ENCODE assay signal across 8 cellular contexts in the genomic region with DNA sequence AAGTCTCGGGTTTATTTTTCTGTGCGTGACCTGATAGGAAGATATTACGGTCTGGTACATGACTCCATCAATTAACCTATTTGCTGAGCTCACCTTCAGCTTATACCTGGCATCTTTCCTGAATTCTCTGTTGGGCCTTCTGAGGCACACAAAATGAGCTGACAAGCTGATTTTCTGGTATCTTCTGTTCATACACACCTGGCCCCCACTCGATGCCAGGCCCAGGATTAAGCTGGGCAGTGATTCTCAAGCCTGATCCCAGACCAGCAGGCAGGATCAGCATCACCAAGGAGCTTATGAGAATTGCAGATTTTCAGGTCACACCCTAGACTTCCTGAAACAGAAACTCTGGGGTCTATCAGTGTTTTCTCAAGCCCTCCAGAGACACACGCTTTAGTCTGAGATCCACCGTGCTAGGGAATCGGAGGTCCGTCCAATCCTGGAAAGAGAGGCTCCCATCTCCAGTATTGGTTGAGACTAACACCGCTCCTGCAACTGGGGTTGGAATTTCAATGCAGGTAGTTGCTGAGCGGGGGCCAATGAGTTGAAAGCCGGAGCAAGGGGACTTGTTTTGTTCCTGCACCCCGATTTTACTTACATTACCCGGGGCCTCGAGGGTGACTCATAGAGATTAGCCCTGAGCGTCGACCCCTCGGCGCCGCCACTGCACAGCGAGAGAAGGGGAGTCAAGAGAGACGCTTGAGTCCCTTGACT. TPM values are rescaled to one million over a fixed set of nuclear protein-coding genes. Genes with fewer than 3 reads are reported as not detected.
DNase-seq lines count a peak whose midpoint lies in the region; ATAC-seq lines count a peak whose summit lies in the region.

No MANE protein-coding gene starts in this region.

- peak overlapping the region; percentile 86 to 99 (median 94) for H3K4me3 ChIP-seq in BLaER1 treated with 17β-estradiol and CSF1 and Interleukin-3, amounts not matched to agents 10 nM and 100 nM
- peak overlapping the region; percentile 31; the same call in 1 of the 2 replicates for H3K4me3 ChIP-seq in iPS DF 6.9 (ENCODE audit: low read length)

- peak overlapping the region; percentile 72 to 94 (median 79) for H3K4me2 ChIP-seq in BLaER1 treated with 17β-estradiol and CSF1 and Interleukin-3, amounts not matched to agents 10 nM and 100 nM

- H3K4me3 Mint-ChIP-seq in activated T-helper 17 cell treated with anti-CD3 and anti-CD28 coated beads, Interleukin-2, amount 50 U/mL, for 72 hours = peak overlapping the region; percentile 95
- peak overlapping the region; percentile 99 for H3K4me3 Mint-ChIP-seq in stimulated activated memory B cell treated with anti-CD40 and anti-IgM and Interleukin-4, amounts not matched to agents 10 μg/mL and 1 μg/mL and 100 μg/mL, for 72 hours

- no peak for DNase-seq in iPS DF 6.9 (ENCODE audit: low read depth, low spot score)
- DNase-seq in medulla oblongata (ENCODE audit: extremely low spot score) = no peak
- DNase-seq in HPDE6-E6E7 (ENCODE audit: extremely low spot score) = no peak
- DNase-seq in kidney tubule cell (ENCODE audit: low spot score) = no peak

- WGBS in iPS DF 6.9 (ENCODE audit: insufficient coverage, insufficient read length) = no CpG with 5 or more reads among the region's 21 CpGs

- peaks cover 46% of the 10 kb centered on the region for H3K36me3 Mint-ChIP-seq in activated T-helper 17 cell treated with anti-CD3 and anti-CD28 coated beads, Interleukin-2, amount 50 U/mL, for 72 hours (ENCODE audit: low read depth)
- H3K36me3 Mint-ChIP-seq in stimulated activated memory B cell treated with anti-CD40 and anti-IgM and Interleukin-4, amounts not matched to agents 10 μg/mL and 1 μg/mL and 100 μg/mL, for 72 hours = peaks cover 6% of the 10 kb centered on the region

- H3K27ac Mint-ChIP-seq in activated T-helper 17 cell treated with anti-CD3 and anti-CD28 coated beads, Interleukin-2, amount 50 U/mL, for 72 hours = peak overlapping the region; percentile 99
- peak overlapping the region; percentile 96 for H3K27ac Mint-ChIP-seq in stimulated activated memory B cell treated with anti-CD40 and anti-IgM and Interleukin-4, amounts not matched to agents 10 μg/mL and 1 μg/mL and 100 μg/mL, for 72 hours

- no peaks in the 10 kb centered on the region for H3K27me3 Mint-ChIP-seq in activated T-helper 17 cell treated with anti-CD3 and anti-CD28 coated beads, Interleukin-2, amount 50 U/mL, for 72 hours
- H3K27me3 Mint-ChIP-seq in stimulated activated memory B cell treated with anti-CD40 and anti-IgM and Interleukin-4, amounts not matched to agents 10 μg/mL and 1 μg/mL and 100 μg/mL, for 72 hours = no peaks in the 10 kb centered on the region

- no peaks in the 10 kb centered on the region for H3K27me3 ChIP-seq in BLaER1 treated with 17β-estradiol and CSF1 and Interleukin-3, amounts not matched to agents 10 nM and 100 nM
- H3K27me3 ChIP-seq in iPS DF 6.9 (ENCODE audit: control insufficient read depth, insufficient read depth, low read length) = no peaks in the 10 kb centered on the region

- H4K20me1 ChIP-seq in BLaER1 treated with 17β-estradiol and CSF1 and Interleukin-3, amounts not matched to agents 10 nM and 100 nM = peaks cover 0 to 10% (median 0%) of the 10 kb centered on the region in 11 experiments; a peak in 5 of 22 replicates

- H3K4me1 Mint-ChIP-seq in activated T-helper 17 cell treated with anti-CD3 and anti-CD28 coated beads, Interleukin-2, amount 50 U/mL, for 72 hours = no peaks in the 10 kb centered on the region
- peaks cover 14% of the 10 kb centered on the region for H3K4me1 Mint-ChIP-seq in stimulated activated memory B cell treated with anti-CD40 and anti-IgM and Interleukin-4, amounts not matched to agents 10 μg/mL and 1 μg/mL and 100 μg/mL, for 72 hours

- H3K9me3 ChIP-seq in BLaER1 treated with 17β-estradiol and CSF1 and Interleukin-3, amounts not matched to agents 10 nM and 100 nM (replicated peaks in 1 of 11) = no peaks in the 10 kb centered on the region
- H3K9me3 ChIP-seq in iPS DF 6.9 (ENCODE audit: control insufficient read depth, insufficient read depth, low read length) = no peaks in the 10 kb centered on the region

- peaks cover 27 to 32% (median 29%) of the 10 kb centered on the region in 11 experiments for H3K36me3 ChIP-seq in BLaER1 treated with 17β-estradiol and CSF1 and Interleukin-3, amounts not matched to agents 10 nM and 100 nM
- peaks cover 8% of the 10 kb centered on the region; the same call in 1 of the 2 replicates for H3K36me3 ChIP-seq in iPS DF 6.9 (ENCODE audit: control insufficient read depth, insufficient read depth, low read length)

- H3K9ac ChIP-seq in BLaER1 treated with 17β-estradiol and CSF1 and Interleukin-3, amounts not matched to agents 10 nM and 100 nM = peak overlapping the region; percentile 93 to 99 (median 96)

- no peaks in the 10 kb centered on the region for H3K9me3 Mint-ChIP-seq in activated T-helper 17 cell treated with anti-CD3 and anti-CD28 coated beads, Interleukin-2, amount 50 U/mL, for 72 hours
- no peaks in the 10 kb centered on the region for H3K9me3 Mint-ChIP-seq in stimulated activated memory B cell treated with anti-CD40 and anti-IgM and Interleukin-4, amounts not matched to agents 10 μg/mL and 1 μg/mL and 100 μg/mL, for 72 hours

- peaks cover 14 to 39% (median 22%) of the 10 kb centered on the region in 10 experiments for H3K4me1 ChIP-seq in BLaER1 treated with 17β-estradiol and CSF1 and Interleukin-3, amounts not matched to agents 10 nM and 100 nM
- peaks cover 5% of the 10 kb centered on the region for H3K4me1 ChIP-seq in iPS DF 6.9 (ENCODE audit: control insufficient read depth, insufficient read depth, low read length)

- peak overlapping the region; percentile 65 to 98 (median 94) for H3K27ac ChIP-seq in BLaER1 treated with 17β-estradiol and CSF1 and Interleukin-3, amounts not matched to agents 10 nM and 100 nM
- no peak overlapping the region for H3K27ac ChIP-seq in iPS DF 6.9 (ENCODE audit: low read length)

- ATAC-seq in GM21717 (IDR thresholded peaks at IDR 0.05; ENCODE audit: unreplicated experiment) = peak; percentile 10
- no peak for ATAC-seq in activated T-helper 17 cell treated with anti-CD3 and anti-CD28 coated beads, Interleukin-2, amount 50 U/mL, for 72 hours (replicated peaks)
- ATAC-seq in stimulated activated memory B cell treated with anti-CD40 and anti-IgM and Interleukin-4, amounts not matched to agents 10 μg/mL and 1 μg/mL and 100 μg/mL, for 72 hours = no peak

RNA-seq across cellular contexts. Expression of gene EIF1B, which starts 0.6 kb away (rescaled TPM):
- total RNA-seq in activated T-helper 17 cell treated with anti-CD3 and anti-CD28 coated beads, Interleukin-2, amount 50 U/mL, for 72 hours = 10 to 100 TPM; 36.3 to 36.8 TPM
